Comparison of ENCODE assay signal across 9 cellular contexts in the genomic region with DNA sequence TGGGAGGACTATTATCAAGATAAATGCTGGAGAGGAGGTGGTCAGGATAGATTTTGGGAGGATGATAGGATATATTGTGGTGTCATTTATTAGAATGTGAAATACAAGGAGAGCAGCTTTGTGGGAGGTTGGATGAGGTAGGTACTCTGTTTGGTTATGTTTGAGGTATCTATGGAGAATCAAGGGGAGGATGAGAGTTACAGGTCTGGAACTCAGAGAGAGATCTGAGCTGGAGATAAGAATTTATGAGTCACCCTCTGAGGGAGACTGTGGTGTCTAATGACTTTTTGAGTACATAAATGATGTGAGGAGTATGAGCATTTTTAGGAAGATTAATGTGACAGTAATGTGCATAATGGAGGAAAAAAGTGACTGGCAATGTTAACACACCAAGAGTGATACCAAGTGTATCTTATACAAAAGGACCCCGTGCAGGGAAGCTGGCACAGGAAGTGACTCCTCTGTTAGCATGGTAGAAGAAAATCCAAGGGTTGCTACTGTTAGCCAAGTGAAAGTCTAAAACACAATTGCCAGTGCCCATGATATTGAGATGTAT. TPM values are rescaled to one million over a fixed set of nuclear protein-coding genes. Genes with fewer than 3 reads are reported as not detected.
A peak's percentile ranks its signal among the peaks of the same experiment; 100 is the strongest.
DNase-seq lines count a peak whose midpoint lies in the region; ATAC-seq and TF ChIP-seq lines count a peak whose summit lies in the region.
"Had no signal": no experiment of that assay in that cellular context is flagged by ENCODE, and none has a peak within 500 bp of the region (broad histone marks: within the 10 kb centered on the region; RNA-seq: fewer than 3 reads in every experiment).

No MANE protein-coding gene starts in this region.

- no peaks in the 10 kb centered on the region for H3K9me3 Mint-ChIP-seq in mesothelial cell of epicardium

- H3K27ac ChIP-seq in lower lobe of right lung, result no peak overlapping the region
- H3K27ac ChIP-seq: SK-N-MC had no signal

- H3K27ac Mint-ChIP-seq in mesothelial cell of epicardium, result no peak overlapping the region

- H3K4me1 Mint-ChIP-seq in mesothelial cell of epicardium, result peaks cover 8% of the 10 kb centered on the region

- no peaks in the 10 kb centered on the region for H3K36me3 ChIP-seq in lower lobe of right lung

- H3K4me3 ChIP-seq in lower lobe of right lung, result no peak overlapping the region
- H3K4me3 ChIP-seq: SK-N-MC had no signal

- no peak overlapping the region for H3K4me3 Mint-ChIP-seq in mesothelial cell of epicardium

- no peak for DNase-seq in lower lobe of right lung
- DNase-seq in Kasumi-1 (lab: John Stamatoyannopoulos, UW), result no peak
- no peak for DNase-seq in NCI-H526 treated with DMSO at 0.1 percent for 48 hours (lab: John Stamatoyannopoulos, UW)
- DNase-seq in superior temporal gyrus (ENCODE audit: extremely low spot score), result no peak
- no peak for DNase-seq in mesothelial cell of epicardium (ENCODE audit: low spot score in 2 of 2, unreplicated experiment in 2 of 2)

- no peaks in the 10 kb centered on the region for H3K27me3 ChIP-seq in lower lobe of right lung (ENCODE audit: low read depth)

- no peaks in the 10 kb centered on the region for H3K9me3 ChIP-seq in lower lobe of right lung

- no peaks in the 10 kb centered on the region for H3K27me3 Mint-ChIP-seq in mesothelial cell of epicardium (ENCODE audit: low read depth)

- H3K4me1 ChIP-seq in lower lobe of right lung, result peaks cover 32% of the 10 kb centered on the region

- intact Hi-C loops in lower lobe of right lung (cut with DNase I), result no loop called here

- no peak for TF ChIP-seq CTCF in lower lobe of right lung (IDR thresholded peaks at IDR 0.05)
- TF ChIP-seq CTCF in mesothelial cell of epicardium (IDR thresholded peaks at IDR 0.05; ENCODE audit: unreplicated experiment), result no peak

- peak; percentile 44 for ATAC-seq in GM18858 (IDR thresholded peaks at IDR 0.05; ENCODE audit: unreplicated experiment)
- ATAC-seq in HG02973 (IDR thresholded peaks at IDR 0.05; ENCODE audit: unreplicated experiment), result peak; percentile 65
- ATAC-seq in SK-N-SH treated with all-trans-retinoic acid at 6 μM for 48 hours, result peak; percentile 74
- peak; percentile 50 to 63 for ATAC-seq in lower lobe of right lung

- no peaks in the 10 kb centered on the region for H3K36me3 Mint-ChIP-seq in mesothelial cell of epicardium

TF ChIP-seq in SK-N-SH treated with all-trans-retinoic acid at 6 μM for 48 hours, 23 proteins besides CTCF, POLR2A, EP300 and RAD21:
- TF ChIP-seq, protein P1, sequence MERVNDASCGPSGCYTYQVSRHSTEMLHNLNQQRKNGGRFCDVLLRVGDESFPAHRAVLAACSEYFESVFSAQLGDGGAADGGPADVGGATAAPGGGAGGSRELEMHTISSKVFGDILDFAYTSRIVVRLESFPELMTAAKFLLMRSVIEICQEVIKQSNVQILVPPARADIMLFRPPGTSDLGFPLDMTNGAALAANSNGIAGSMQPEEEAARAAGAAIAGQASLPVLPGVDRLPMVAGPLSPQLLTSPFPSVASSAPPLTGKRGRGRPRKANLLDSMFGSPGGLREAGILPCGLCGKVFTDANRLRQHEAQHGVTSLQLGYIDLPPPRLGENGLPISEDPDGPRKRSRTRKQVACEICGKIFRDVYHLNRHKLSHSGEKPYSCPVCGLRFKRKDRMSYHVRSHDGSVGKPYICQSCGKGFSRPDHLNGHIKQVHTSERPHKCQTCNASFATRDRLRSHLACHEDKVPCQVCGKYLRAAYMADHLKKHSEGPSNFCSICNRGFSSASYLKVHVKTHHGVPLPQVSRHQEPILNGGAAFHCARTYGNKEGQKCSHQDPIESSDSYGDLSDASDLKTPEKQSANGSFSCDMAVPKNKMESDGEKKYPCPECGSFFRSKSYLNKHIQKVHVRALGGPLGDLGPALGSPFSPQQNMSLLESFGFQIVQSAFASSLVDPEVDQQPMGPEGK (CRISPR knock-in tag; IDR thresholded peaks at IDR 0.05; ENCODE audit: borderline replicate concordance), result no peak
- TF ChIP-seq ISL1 (CRISPR knock-in tag; IDR thresholded peaks at IDR 0.05), result peak; percentile 84
- TF ChIP-seq, protein P2, sequence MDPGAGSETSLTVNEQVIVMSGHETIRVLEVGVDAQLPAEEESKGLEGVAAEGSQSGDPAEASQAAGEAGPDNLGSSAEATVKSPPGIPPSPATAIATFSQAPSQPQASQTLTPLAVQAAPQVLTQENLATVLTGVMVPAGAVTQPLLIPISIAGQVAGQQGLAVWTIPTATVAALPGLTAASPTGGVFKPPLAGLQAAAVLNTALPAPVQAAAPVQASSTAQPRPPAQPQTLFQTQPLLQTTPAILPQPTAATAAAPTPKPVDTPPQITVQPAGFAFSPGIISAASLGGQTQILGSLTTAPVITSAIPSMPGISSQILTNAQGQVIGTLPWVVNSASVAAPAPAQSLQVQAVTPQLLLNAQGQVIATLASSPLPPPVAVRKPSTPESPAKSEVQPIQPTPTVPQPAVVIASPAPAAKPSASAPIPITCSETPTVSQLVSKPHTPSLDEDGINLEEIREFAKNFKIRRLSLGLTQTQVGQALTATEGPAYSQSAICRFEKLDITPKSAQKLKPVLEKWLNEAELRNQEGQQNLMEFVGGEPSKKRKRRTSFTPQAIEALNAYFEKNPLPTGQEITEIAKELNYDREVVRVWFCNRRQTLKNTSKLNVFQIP (CRISPR knock-in tag; IDR thresholded peaks at IDR 0.05; ENCODE audit: borderline replicate concordance, low read depth), result peak; percentile 58; the same call in 1 of the 2 replicates

RNA-seq across cellular contexts. Expression of a gene that starts 48.2 kb away (rescaled TPM):
- total RNA-seq in lower lobe of right lung (105 TPM), mesothelial cell of epicardium (58.3 to 69.7 TPM (median 61.8 TPM) in 3 replicates)
